In the genomic region with DNA sequence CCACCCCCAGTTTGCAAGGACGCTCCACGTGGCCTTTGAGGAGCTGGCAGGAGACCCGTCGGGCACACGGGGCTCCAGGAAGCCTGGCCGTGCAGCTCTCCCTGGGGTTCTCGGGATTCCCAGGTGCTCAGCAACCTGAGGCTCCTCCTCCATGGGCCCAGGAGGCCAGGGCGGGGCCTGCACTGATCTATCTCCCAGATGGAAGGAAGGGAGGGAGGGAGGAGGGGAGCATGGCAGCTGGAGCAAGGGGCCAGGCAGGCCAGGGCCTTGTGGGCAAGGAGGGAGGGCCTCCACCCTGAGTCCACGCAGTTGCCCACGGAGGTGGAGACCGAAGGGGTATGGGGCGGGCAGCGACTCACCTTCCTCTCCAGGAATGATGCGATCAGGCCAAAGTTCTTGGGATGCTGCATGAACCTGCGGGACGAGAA, we compare ENCODE assay signal across 9 cellular contexts.
DNase-seq lines count a peak whose midpoint lies in the region; ATAC-seq, FAIRE-seq and TF ChIP-seq lines count a peak whose summit lies in the region.
"Had no signal": no experiment of that assay in that cellular context is flagged by ENCODE, and none has a peak within 500 bp of the region (broad histone marks: within the 10 kb centered on the region; RNA-seq: fewer than 3 reads in every experiment).

No MANE protein-coding gene starts in this region.

- no peaks in the 10 kb centered on the region for H3K27me3 ChIP-seq in smooth muscle cell (ENCODE audit: low read depth)

- H3K4me1 ChIP-seq in smooth muscle cell (ENCODE audit: low read depth) = peaks cover 9% of the 10 kb centered on the region

- peaks cover 16% of the 10 kb centered on the region for H3F3A ChIP-seq in smooth muscle cell (ENCODE audit: low read depth)

- peaks cover 30% of the 10 kb centered on the region for H3K79me2 ChIP-seq in smooth muscle cell (ENCODE audit: low read depth)

- TF ChIP-seq POLR2A in H54 (IDR thresholded peaks at IDR 0.05; ENCODE audit: low read depth, low read length) = no peak

- intact Hi-C loops in left cardiac atrium (cut with DNase I) = loop anchor here (5.0 to 10.0 kb wide), 2 partner anchors 35 to 57 kb away; no protein-coding TSS in a partner anchor

- peaks cover 3% of the 10 kb centered on the region for H3K36me3 ChIP-seq in smooth muscle cell (ENCODE audit: low read depth)

- 62% methylated on average over 14 of the region's 16 CpGs for WGBS in smooth muscle cell (ENCODE audit: low lambda C conversion rate)

- H3K27ac ChIP-seq in smooth muscle cell (ENCODE audit: low read depth) = peak overlapping the region; percentile 90

- no peak overlapping the region for H2AFZ ChIP-seq in smooth muscle cell (ENCODE audit: low read depth)

- ATAC-seq in left cardiac atrium = peak; percentile 2 to 38
- no peak for ATAC-seq in HG03469 (IDR thresholded peaks at IDR 0.05; ENCODE audit: unreplicated experiment)

- FAIRE-seq in H54 (lab: Jason Lieb, UNC) = no peak
- FAIRE-seq in RCC 7860 (lab: Jason Lieb, UNC) = no peak

- no peak overlapping the region for H3K4me3 ChIP-seq in smooth muscle cell

- no peak for TF ChIP-seq CTCF in smooth muscle cell (IDR thresholded peaks at IDR 0.05; ENCODE audit: borderline replicate concordance, insufficient read depth, poor library complexity, severe bottlenecking)

- no peak overlapping the region for H3K9ac ChIP-seq in smooth muscle cell (ENCODE audit: low read depth)

- DNase-seq in H54 (ENCODE audit: insufficient read length, low spot score) = peak; percentile 33
- peak; percentile 18 for DNase-seq in RCC 7860 (ENCODE audit: low spot score)
- no peak for DNase-seq in left cardiac atrium
- no peak for DNase-seq in smooth muscle cell (lab: John Stamatoyannopoulos, UW; ENCODE audit: unreplicated experiment)
- no peak for DNase-seq in KG1 (lab: John Stamatoyannopoulos, UW)
- DNase-seq in dedifferentiated amniotic fluid mesenchymal stem cell (ENCODE audit: extremely low spot score) = no peak
- DNase-seq in midbrain (lab: John Stamatoyannopoulos, UW) = no peak
- DNase-seq: MV-4-11 had no signal

- no peaks in the 10 kb centered on the region for H3K9me3 ChIP-seq in smooth muscle cell (replicated peaks; ENCODE audit: low read depth)

- peak overlapping the region; percentile 71 for H3K4me2 ChIP-seq in smooth muscle cell

- peaks cover 25% of the 10 kb centered on the region for H4K20me1 ChIP-seq in smooth muscle cell (ENCODE audit: low read depth)

Comparison
In these comparisons a context has a peak if more than half of its experiments do, and no peak if none do; other contexts are left out.
1. DNase-seq: peak in H54 (single experiment) and RCC 7860 (single experiment); none in left cardiac atrium (single experiment), smooth muscle cell (single experiment), KG1 (single experiment), dedifferentiated amniotic fluid mesenchymal stem cell (single experiment) and midbrain (single experiment).